8 cellular contexts compared by ENCODE assay signal in the genomic region with DNA sequence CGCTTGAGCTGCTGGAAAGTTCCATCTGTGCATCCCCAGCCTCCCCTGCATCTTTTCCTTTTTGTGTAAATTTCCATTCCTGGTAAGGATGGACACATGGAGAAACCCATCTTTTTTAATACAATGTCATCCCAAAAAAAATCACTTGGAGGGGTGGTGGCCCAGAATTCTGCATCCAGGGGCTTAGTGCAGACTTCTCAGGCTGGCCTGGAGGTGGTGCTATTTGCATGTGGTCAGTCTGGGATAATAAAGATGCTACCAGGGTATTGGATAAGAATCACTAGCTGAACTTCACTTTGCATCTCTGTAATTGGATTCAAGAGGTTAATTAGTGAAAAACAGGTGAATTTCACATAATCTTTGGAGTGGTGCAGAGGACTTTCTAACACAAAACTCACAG. TPM values are rescaled to one million over a fixed set of nuclear protein-coding genes. Genes with fewer than 3 reads are reported as not detected.
DNase-seq lines count a peak whose midpoint lies in the region.

No MANE protein-coding gene starts in this region.

- no peaks in the 10 kb centered on the region for H3K36me3 Mint-ChIP-seq in activated CD4-positive, alpha-beta memory T cell treated with anti-CD3 and anti-CD28 coated beads for 36 hours

- POLR2A ChIA-PET in activated CD4-positive, alpha-beta memory T cell treated with anti-CD3 and anti-CD28 coated beads for 36 hours (lab: Charles Lee) = interaction anchor here (1.1 kb wide), 1 partner anchor 56 kb away, joined by 3 read pairs; no protein-coding TSS in a partner anchor

- intact Hi-C loops in activated CD4-positive, alpha-beta memory T cell treated with anti-CD3 and anti-CD28 coated beads for 36 hours (cut with micrococcal nuclease) = loop anchor here (1.0 to 10.0 kb wide), 6 partner anchors 29 to 446 kb away; no protein-coding TSS in a partner anchor

- H3K9ac ChIP-seq in skeletal muscle tissue (ENCODE audit: low read depth in 1 of 3, low read length in 3 of 3) = no peak overlapping the region

- H3K4me3 Mint-ChIP-seq in activated CD4-positive, alpha-beta memory T cell treated with anti-CD3 and anti-CD28 coated beads for 36 hours = peak overlapping the region; percentile 38

- peak overlapping the region; percentile 7 for H3K27ac ChIP-seq in skeletal muscle tissue (ENCODE audit: low read depth, low read length)

- peak; percentile 48 for DNase-seq in A172 (ENCODE audit: low spot score)
- DNase-seq in Daoy (ENCODE audit: low read depth) = peak; percentile 23
- DNase-seq in NCI-H1694 (lab: John Stamatoyannopoulos, UW) = peak; percentile 11
- DNase-seq in activated CD4-positive, alpha-beta memory T cell treated with anti-CD3 and anti-CD28 coated beads for 36 hours = peak; percentile 67
- peak; percentile 46 for DNase-seq in glomerular visceral epithelial cell (ENCODE audit: extremely low spot score)
- DNase-seq in NCI-H2081 treated with DMSO at 0.1 percent for 48 hours (lab: John Stamatoyannopoulos, UW) = no peak
- no peak for DNase-seq in NK-92 treated with Interleukin-12 subunit alpha and Interleukin-12 subunit beta, amount 100 ng/mL, for 24 hours (lab: John Stamatoyannopoulos, UW)

- H3K36me3 ChIP-seq in skeletal muscle tissue (ENCODE audit: control insufficient read depth in 3 of 3, insufficient read depth in 3 of 3, low read length in 3 of 3) = peaks cover 3 to 5% (median 4%) of the 10 kb centered on the region in 3 donors

- H3K27me3 Mint-ChIP-seq in activated CD4-positive, alpha-beta memory T cell treated with anti-CD3 and anti-CD28 coated beads for 36 hours = no peaks in the 10 kb centered on the region

- no peak overlapping the region for H3K4me3 ChIP-seq in skeletal muscle tissue (ENCODE audit: low read length in 3 of 3)

- H3K4me1 ChIP-seq in skeletal muscle tissue (ENCODE audit: control insufficient read depth in 3 of 3, insufficient read depth in 3 of 3, low read length in 3 of 3) = peaks cover 4 to 12% (median 9%) of the 10 kb centered on the region in 3 donors

- no peaks in the 10 kb centered on the region for H3K9me3 Mint-ChIP-seq in activated CD4-positive, alpha-beta memory T cell treated with anti-CD3 and anti-CD28 coated beads for 36 hours

- peaks cover 40% of the 10 kb centered on the region for H3K4me1 Mint-ChIP-seq in activated CD4-positive, alpha-beta memory T cell treated with anti-CD3 and anti-CD28 coated beads for 36 hours (ENCODE audit: low read depth)

- no peaks in the 10 kb centered on the region for H3K27me3 ChIP-seq in skeletal muscle tissue (ENCODE audit: control insufficient read depth in 3 of 3, insufficient read depth in 3 of 3, low read length in 3 of 3)

- peak overlapping the region; percentile 67 for H3K27ac Mint-ChIP-seq in activated CD4-positive, alpha-beta memory T cell treated with anti-CD3 and anti-CD28 coated beads for 36 hours

- CTCF ChIA-PET in activated CD4-positive, alpha-beta memory T cell treated with anti-CD3 and anti-CD28 coated beads for 36 hours (lab: Charles Lee) = interaction anchor here (0.7 to 2.9 kb wide), 30 partner anchors 8 to 329 kb away, joined by 3 to 24 read pairs (median 4); a partner anchor contains a TSS

- no peaks in the 10 kb centered on the region for H3K9me3 ChIP-seq in skeletal muscle tissue (ENCODE audit: control insufficient read depth in 3 of 3, low read length in 3 of 3)

RNA-seq across cellular contexts. Expression of a gene that starts 1.8 kb away (rescaled TPM):
- 13.2 and 17.5 TPM in 2 replicates for total RNA-seq in A172 (2014; rRNA removed; shearing (Covaris generic))
- total RNA-seq in Daoy (2014; rRNA removed; shearing (Covaris generic)) = 6.4 and 9.9 TPM in 2 replicates
- 1 to 10 TPM; 7.5 to 9.5 TPM for total RNA-seq in activated CD4-positive, alpha-beta memory T cell treated with anti-CD3 and anti-CD28 coated beads for 36 hours
- total RNA-seq in skeletal muscle tissue = 13.6 TPM

RNA-seq across cellular contexts. Expression of a gene that starts 55.1 kb away (rescaled TPM):
- 17.8 and 19.0 TPM in 2 replicates for total RNA-seq in A172 (2014; rRNA removed; shearing (Covaris generic))
- total RNA-seq in Daoy (2014; rRNA removed; shearing (Covaris generic)) = 19.3 and 42.7 TPM in 2 replicates
- 10 to 100 TPM; 13.7 to 14.9 TPM for total RNA-seq in activated CD4-positive, alpha-beta memory T cell treated with anti-CD3 and anti-CD28 coated beads for 36 hours
- 16.2 TPM for total RNA-seq in skeletal muscle tissue

RNA-seq across cellular contexts. Expression of a gene that starts 59.0 kb away (rescaled TPM):
- 0.53 and 2.8 TPM in 2 replicates for total RNA-seq in A172 (2014; rRNA removed; shearing (Covaris generic))
- 0.30 and 3.4 TPM in 2 replicates for total RNA-seq in Daoy (2014; rRNA removed; shearing (Covaris generic))
- 1 to 10 TPM; 6.2 to 7.8 TPM for total RNA-seq in activated CD4-positive, alpha-beta memory T cell treated with anti-CD3 and anti-CD28 coated beads for 36 hours
- 0.52 TPM for total RNA-seq in skeletal muscle tissue

Comparison
In these comparisons a context has a peak if more than half of its experiments do, and no peak if none do; other contexts are left out.
1. DNase-seq: peak in A172 (single experiment), Daoy (single experiment), NCI-H1694 (single experiment), activated CD4-positive, alpha-beta memory T cell treated with anti-CD3 and anti-CD28 coated beads for 36 hours (single experiment) and glomerular visceral epithelial cell (single experiment); none in NCI-H2081 treated with DMSO at 0.1 percent for 48 hours (single experiment) and NK-92 treated with Interleukin-12 subunit alpha and Interleukin-12 subunit beta, amount 100 ng/mL, for 24 hours (single experiment).